Comparison of ENCODE assay signal across 2 cellular contexts in genomic region chr1:70043806-70044205, GRCh38.
TF ChIP-seq lines count a peak whose summit lies in the region.

No MANE protein-coding gene starts in this region.

TF ChIP-seq in IMR-90, 13 proteins besides CTCF, POLR2A, EP300 and RAD21:
- no peak; the same call in 1 of the 2 replicates for TF ChIP-seq USF2 (IDR thresholded peaks at IDR 0.05; ENCODE audit: low read depth, low read length)
- TF ChIP-seq RFX5 (IDR thresholded peaks at IDR 0.05; ENCODE audit: low read depth, low read length): no peak
- no peak for TF ChIP-seq NFE2L2 (IDR thresholded peaks at IDR 0.05; ENCODE audit: low read depth, low read length)
- no peak for TF ChIP-seq BHLHE40 (IDR thresholded peaks at IDR 0.05; ENCODE audit: low read depth, low read length)
- TF ChIP-seq FOS (IDR thresholded peaks at IDR 0.05; ENCODE audit: low read depth, low read length): no peak
- TF ChIP-seq SMC3 (IDR thresholded peaks at IDR 0.05; ENCODE audit: low read depth, low read length): no peak
- no peak for TF ChIP-seq CEBPB (IDR thresholded peaks at IDR 0.05; ENCODE audit: low read depth, low read length)
- TF ChIP-seq MAFK (IDR thresholded peaks at IDR 0.05; ENCODE audit: low read depth, low read length): no peak
- no peak for TF ChIP-seq RCOR1 (IDR thresholded peaks at IDR 0.05; ENCODE audit: insufficient replicate concordance, low read length)
- TF ChIP-seq MXI1 (IDR thresholded peaks at IDR 0.05; ENCODE audit: borderline replicate concordance, low read depth, low read length): no peak
- TF ChIP-seq CHD1 (IDR thresholded peaks at IDR 0.05; ENCODE audit: low read depth, low read length): no peak
- TF ChIP-seq ELK1 (IDR thresholded peaks at IDR 0.05; ENCODE audit: borderline replicate concordance, low read depth, low read length): no peak
- TF ChIP-seq MAZ (IDR thresholded peaks at IDR 0.05; ENCODE audit: borderline replicate concordance, low read depth, low read length): no peak

TF ChIP-seq in K562, 482 proteins besides CTCF, POLR2A, EP300 and RAD21 (continues in another document):
- TF ChIP-seq E2F6 (IDR thresholded peaks at IDR 0.05; ENCODE audit: borderline replicate concordance in 1 of 2, extremely low read depth in 1 of 2, insufficient read depth in 1 of 2, insufficient read length in 1 of 2, low read depth in 1 of 2, low read length in 1 of 2, poor library complexity in 1 of 2, severe bottlenecking in 1 of 2) (peak in 1 of 2 experiments; percentile 17), MYBL2 (IDR thresholded peaks at IDR 0.05; ENCODE audit: low read depth) (no peak), MYBL2 (CRISPR knock-in tag; IDR thresholded peaks at IDR 0.05; ENCODE audit: borderline replicate concordance) (no peak), SMARCC2 (IDR thresholded peaks at IDR 0.05; ENCODE audit: low read depth) (no peak), CREB5 (CRISPR knock-in tag; IDR thresholded peaks at IDR 0.05) (0 out of 2 replicates have a peak, but pooled peaks have one; percentile 10), ATF7 (IDR thresholded peaks at IDR 0.05) (no peak), FUS (optimal IDR thresholded peaks at IDR 0.05; ENCODE audit: low read depth, low read length) (no peak), NR2C2 (CRISPR knock-in tag; IDR thresholded peaks at IDR 0.05) (no peak), NR2C2 (tag; IDR thresholded peaks at IDR 0.05) (peak; percentile 43; the same call in 1 of the 2 replicates), HCFC1 (IDR thresholded peaks at IDR 0.05; ENCODE audit: low read depth, low read length) (no peak), TCFL5 (CRISPR knock-in tag; conservative IDR thresholded peaks at IDR 0.05) (no peak), MTA2 (IDR thresholded peaks at IDR 0.05; ENCODE audit: low read depth) (no peak), PYGO2 (tag; IDR thresholded peaks at IDR 0.05) (no peak), ELF2 (CRISPR knock-in tag; IDR thresholded peaks at IDR 0.05) (peak; percentile 29; the same call in 1 of the 2 replicates), PREB (CRISPR knock-in tag; IDR thresholded peaks at IDR 0.05) (no peak), ZNF347 (CRISPR knock-in tag; IDR thresholded peaks at IDR 0.05; ENCODE audit: low read depth) (no peak), SMAD3 (CRISPR knock-in tag; conservative IDR thresholded peaks at IDR 0.05) (0 out of 2 replicates have a peak, but pooled peaks have one; percentile 15), ZNF311 (CRISPR knock-in tag; IDR thresholded peaks at IDR 0.05) (peak; percentile 56; the same call in 1 of the 2 replicates), USF1 (CRISPR knock-in tag; IDR thresholded peaks at IDR 0.05) (no peak), ATF4 (CRISPR knock-in tag; IDR thresholded peaks at IDR 0.05) (0 out of 2 replicates have a peak, but pooled peaks have one; percentile 12), CREB3 (tag; conservative IDR thresholded peaks at IDR 0.05; ENCODE audit: low read depth) (peak; percentile 38; the same call in 1 of the 2 replicates), ZNF239 (CRISPR knock-in tag; IDR thresholded peaks at IDR 0.05) (0 out of 2 replicates have a peak, but pooled peaks have one; percentile 12), ZNF395 (CRISPR knock-in tag; IDR thresholded peaks at IDR 0.05) (peak; percentile 27; the same call in 1 of the 2 replicates), ZNF592 (IDR thresholded peaks at IDR 0.05) (peak; percentile 48), ZNF75A (CRISPR knock-in tag; IDR thresholded peaks at IDR 0.05) (peak; percentile 63; the same call in 1 of the 2 replicates), ZNF79 (CRISPR knock-in tag; IDR thresholded peaks at IDR 0.05; ENCODE audit: low read depth) (0 out of 2 replicates have a peak, but pooled peaks have one; percentile 39), ZNF589 (CRISPR knock-in tag; IDR thresholded peaks at IDR 0.05; ENCODE audit: low read depth) (peak; percentile 53; the same call in 1 of the 2 replicates), ZKSCAN8 (CRISPR knock-in tag; IDR thresholded peaks at IDR 0.05) (peak; percentile 38; the same call in 1 of the 2 replicates), MAZ (CRISPR knock-in tag; conservative IDR thresholded peaks at IDR 0.05 in 1 of 2, IDR thresholded peaks at IDR 0.05 in 1 of 2) (0 out of 4 replicates have a peak, but pooled peaks of 1 of the 2 experiments have one; percentile 39), TFAM (CRISPR knock-in tag; conservative IDR thresholded peaks at IDR 0.05) (no peak), KDM1A (IDR thresholded peaks at IDR 0.05) (no peak), ZNF24 (IDR thresholded peaks at IDR 0.05) (no peak)
